Comparison of ENCODE assay signal across 14 cellular contexts in genomic region chr4:118741456-118741855, GRCh38. TPM values are rescaled to one million over a fixed set of nuclear protein-coding genes. Genes with fewer than 3 reads are reported as not detected.
DNase-seq lines count a peak whose midpoint lies in the region; ATAC-seq and TF ChIP-seq lines count a peak whose summit lies in the region.
"Had no signal": no experiment of that assay in that cellular context is flagged by ENCODE, and none has a peak within 500 bp of the region (broad histone marks: within the 10 kb centered on the region; RNA-seq: fewer than 3 reads in every experiment).

No MANE protein-coding gene starts in this region.

- no peaks in the 10 kb centered on the region for H4K20me1 ChIP-seq in fibroblast of lung (ENCODE audit: control insufficient read depth, extremely low read depth, insufficient read depth, low read length)
- peaks cover 85% of the 10 kb centered on the region for H4K20me1 ChIP-seq in smooth muscle cell (ENCODE audit: low read depth)

- TF ChIP-seq CTCF in fibroblast of lung (conservative IDR thresholded peaks at IDR 0.05 in 1 of 2, IDR thresholded peaks at IDR 0.05 in 1 of 2; ENCODE audit: low read depth in 1 of 2, low read length in 2 of 2) (no peak), right lobe of liver (IDR thresholded peaks at IDR 0.05) (no peak), smooth muscle cell (IDR thresholded peaks at IDR 0.05; ENCODE audit: borderline replicate concordance, insufficient read depth, poor library complexity, severe bottlenecking) (no peak), Calu3 (IDR thresholded peaks at IDR 0.05; ENCODE audit: unreplicated experiment) (no peak)

- H3K9ac ChIP-seq in fibroblast of lung (ENCODE audit: insufficient read depth, low read length) = no peak overlapping the region
- H3K9ac ChIP-seq in smooth muscle cell (ENCODE audit: low read depth) = no peak overlapping the region

- no peak overlapping the region for H3K4me3 Mint-ChIP-seq in Calu3 (ENCODE audit: low read depth, unreplicated experiment)
- H3K4me3 Mint-ChIP-seq: naive thymus-derived CD8-positive, alpha-beta T cell had no signal

- no peak overlapping the region for H3K4me3 ChIP-seq in fibroblast of lung (replicated peaks in 1 of 4; ENCODE audit: control extremely low read depth in 1 of 4, insufficient read depth in 1 of 4, low read depth in 3 of 4, low read length in 4 of 4)
- H3K4me3 ChIP-seq in right lobe of liver = no peak overlapping the region
- H3K4me3 ChIP-seq in smooth muscle cell = no peak overlapping the region

- no TSS peak for BruUV-seq in Calu3 (replicated peaks; lab: Mats Ljungman, UMichigan)

- no peak for TF ChIP-seq POLR2A in right lobe of liver (IDR thresholded peaks at IDR 0.05)

- H3K27me3 ChIP-seq in fibroblast of lung (ENCODE audit: control insufficient read depth, insufficient read depth, low read length) (no peaks in the 10 kb centered on the region), right lobe of liver (no peaks in the 10 kb centered on the region), smooth muscle cell (ENCODE audit: low read depth) (no peaks in the 10 kb centered on the region)

- H2AFZ ChIP-seq in fibroblast of lung (ENCODE audit: low read length) (no peak overlapping the region), smooth muscle cell (ENCODE audit: low read depth) (no peak overlapping the region)

- 12% methylated on average over 5 of the region's 5 CpGs for WGBS in right lobe of liver (ENCODE audit: insufficient coverage, low coverage, low lambda C conversion rate, missing lambda C conversion rate)
- WGBS in smooth muscle cell (ENCODE audit: low lambda C conversion rate) = 67% methylated on average over 5 of the region's 5 CpGs

- peak overlapping the region; percentile 18 for H3K27ac ChIP-seq in fibroblast of lung (ENCODE audit: insufficient read depth, low read length)
- peak overlapping the region in 2 of 3 donors; percentile 21 to 42 for H3K27ac ChIP-seq in right lobe of liver
- peak overlapping the region; percentile 82 for H3K27ac ChIP-seq in smooth muscle cell (ENCODE audit: low read depth)
- H3K27ac ChIP-seq: WERI-Rb-1 had no signal

- no peaks in the 10 kb centered on the region for H3K9me3 Mint-ChIP-seq in Calu3 (ENCODE audit: low read depth, unreplicated experiment)
- H3K9me3 Mint-ChIP-seq: naive thymus-derived CD8-positive, alpha-beta T cell had no signal

- H3K9me3 ChIP-seq in fibroblast of lung (ENCODE audit: control insufficient read depth, insufficient read depth, low read depth, low read length) = no peaks in the 10 kb centered on the region
- H3K9me3 ChIP-seq in right lobe of liver = no peaks in the 10 kb centered on the region
- no peaks in the 10 kb centered on the region for H3K9me3 ChIP-seq in smooth muscle cell (replicated peaks; ENCODE audit: low read depth)
- H3K9me3 ChIP-seq: Caco-2 had no signal

- H3K79me2 ChIP-seq in fibroblast of lung (ENCODE audit: control insufficient read depth, insufficient read depth, low read length) (no peaks in the 10 kb centered on the region), smooth muscle cell (ENCODE audit: low read depth) (peaks cover 3% of the 10 kb centered on the region)

- H3K4me2 ChIP-seq in fibroblast of lung (ENCODE audit: extremely low read depth, insufficient read depth, low read length) (peak overlapping the region; percentile 33), smooth muscle cell (no peak overlapping the region)

- ATAC-seq in right lobe of liver = peak; percentile 15 to 52 (median 35)
- ATAC-seq: naive thymus-derived CD8-positive, alpha-beta T cell; Panc1 had no signal

- H3K4me1 Mint-ChIP-seq in Calu3 (ENCODE audit: low read depth, unreplicated experiment) = no peaks in the 10 kb centered on the region

- peaks cover 27% of the 10 kb centered on the region for H3F3A ChIP-seq in smooth muscle cell (ENCODE audit: low read depth)

- H3K36me3 Mint-ChIP-seq in Calu3 (ENCODE audit: insufficient read depth, unreplicated experiment) = peaks cover 14% of the 10 kb centered on the region

- H3K36me3 ChIP-seq in fibroblast of lung (ENCODE audit: control insufficient read depth, insufficient read depth, low read length) = peaks cover 18% of the 10 kb centered on the region
- peaks cover 0 to 55% (median 31%) of the 10 kb centered on the region in 4 donors for H3K36me3 ChIP-seq in right lobe of liver
- H3K36me3 ChIP-seq in smooth muscle cell (ENCODE audit: low read depth) = peaks cover 53% of the 10 kb centered on the region

- H3K27me3 Mint-ChIP-seq in Calu3 (ENCODE audit: unreplicated experiment) = no peaks in the 10 kb centered on the region
- H3K27me3 Mint-ChIP-seq: naive thymus-derived CD8-positive, alpha-beta T cell had no signal

- CTCF ChIA-PET in Calu3 (lab: Charles Lee) = no interaction called here

- intact Hi-C loops in right lobe of liver (cut with DNase I) = no loop called here
- intact Hi-C loops in Calu3 (cut with micrococcal nuclease; ENCODE audit: unreplicated experiment) = loop anchor here (1.0 kb wide), 1 partner anchor 228 kb away; no protein-coding TSS in a partner anchor

- H3K4me1 ChIP-seq in fibroblast of lung (ENCODE audit: control insufficient read depth, extremely low read depth, insufficient read depth, low read length) (peaks cover 8% of the 10 kb centered on the region), right lobe of liver (no peaks in the 10 kb centered on the region), smooth muscle cell (ENCODE audit: low read depth) (no peaks in the 10 kb centered on the region)
- H3K4me1 ChIP-seq: Caco-2 had no signal

- DNase-seq in HCEC 1CT (peak; percentile 30), fibroblast of lung (ENCODE audit: low read depth in 2 of 2) (peak in 1 of 2 donors; percentile 39), right lobe of liver (no peak), smooth muscle cell (lab: John Stamatoyannopoulos, UW; ENCODE audit: unreplicated experiment) (no peak), GM03348 (ENCODE audit: low spot score) (no peak), SKM-1 treated with dmso at 0.1 percent for 144 hours (lab: John Stamatoyannopoulos, UW; ENCODE audit: unreplicated experiment) (no peak), medulla oblongata (ENCODE audit: extremely low spot score) (no peak), Calu3 (no peak)
- DNase-seq: activated CD8-positive, alpha-beta memory T cell treated with anti-CD3 and anti-CD28 coated beads for 24 hours; Caco-2; NCI-H2107; WERI-Rb-1 had no signal

- no peak overlapping the region for H3K27ac Mint-ChIP-seq in Calu3 (ENCODE audit: unreplicated experiment)
- H3K27ac Mint-ChIP-seq: naive thymus-derived CD8-positive, alpha-beta T cell had no signal

RNA-seq across cellular contexts. Expression of gene METTL14, which starts 56.3 kb away (rescaled TPM):
- total RNA-seq in fibroblast of lung (15.9 and 18.2 TPM in 2 replicates), right lobe of liver (10 to 100 TPM; 19.5 to 33.0 (median 25.9) TPM), smooth muscle cell (22.4 and 38.9 TPM in 2 replicates), Calu3 (2022) (26.1 and 36.4 TPM in 2 replicates)
- polyA plus RNA-seq in fibroblast of lung (24.6 and 29.7 TPM in 2 replicates), smooth muscle cell (25.7 and 31.8 TPM in 2 replicates)
- 16.7 and 18.7 TPM in 2 replicates for polyA plus RNA-seq in fibroblast of lung (2012)
- 0.52 and 8.1 TPM in 2 replicates for polyA minus RNA-seq in fibroblast of lung (ENCODE audit: low replicate concordance)

Comparison
In these comparisons a context has a peak if more than half of its experiments do, and no peak if none do; other contexts are left out.
1. H3K27ac ChIP-seq: peak in every context shown above with its lines; median percentile 82 in smooth muscle cell; 32 in right lobe of liver; 18 in fibroblast of lung.